In genomic region chr1:51410568-51411460, GRCh38 we compare ENCODE assay signal across 17 cellular contexts.
DNase-seq lines count a peak whose midpoint lies in the region; ATAC-seq and TF ChIP-seq lines count a peak whose summit lies in the region.
"Had no signal": no experiment of that assay in that cellular context is flagged by ENCODE, and none has a peak within 500 bp of the region (broad histone marks: within the 10 kb centered on the region; RNA-seq: fewer than 3 reads in every experiment).

No MANE protein-coding gene starts in this region.

- H3K4me3 Mint-ChIP-seq in Caco-2 (ENCODE audit: unreplicated experiment) (peak overlapping the region; percentile 29), mesothelial cell of epicardium (no peak overlapping the region)
- H3K4me3 Mint-ChIP-seq: activated T-helper 17 cell treated with anti-CD3 and anti-CD28 coated beads, Interleukin-2, amount 50 U/mL, for 72 hours; brain; stimulated activated naive CD8-positive, alpha-beta T cell treated with anti-CD3 and anti-CD28 coated beads, Interleukin-15, amount 100 ng/mL, for 72 hours had no signal

- intact Hi-C loops in Caco-2 (cut with micrococcal nuclease; ENCODE audit: unreplicated experiment): loop anchor here (2.0 kb wide), 1 partner anchor 108 kb away; the partner anchor contains the start of gene EPS15
- intact Hi-C loops in PC-9 (cut with micrococcal nuclease; ENCODE audit: unreplicated experiment): no loop called here

- H3K9me3 ChIP-seq in Caco-2 (no peaks in the 10 kb centered on the region), adipocyte (ENCODE audit: control insufficient read depth, low read length) (no peaks in the 10 kb centered on the region), PC-9 (ENCODE audit: insufficient read depth, low read depth) (no peaks in the 10 kb centered on the region)

- no peaks in the 10 kb centered on the region for H3K27me3 ChIP-seq in Caco-2 (replicated peaks; ENCODE audit: control insufficient read depth, insufficient read depth, low read length)
- no peaks in the 10 kb centered on the region for H3K27me3 ChIP-seq in adipocyte (replicated peaks; ENCODE audit: control insufficient read depth, insufficient read depth, low read length)
- no peaks in the 10 kb centered on the region for H3K27me3 ChIP-seq in PC-9 (ENCODE audit: insufficient read depth, low read depth)
- H3K27me3 ChIP-seq: BLaER1 treated with 17β-estradiol and CSF1 and Interleukin-3, amounts not matched to agents 10 nM and 100 nM had no signal

- no peak overlapping the region for H2AFZ ChIP-seq in PC-9

- H3K27ac Mint-ChIP-seq in Caco-2 (ENCODE audit: unreplicated experiment) (peak overlapping the region; percentile 77), mesothelial cell of epicardium (peak overlapping the region; percentile 78)
- H3K27ac Mint-ChIP-seq: activated T-helper 17 cell treated with anti-CD3 and anti-CD28 coated beads, Interleukin-2, amount 50 U/mL, for 72 hours; stimulated activated naive CD8-positive, alpha-beta T cell treated with anti-CD3 and anti-CD28 coated beads, Interleukin-15, amount 100 ng/mL, for 72 hours had no signal

- 0 out of 2 replicates have a peak, but pooled peaks cover 6% of the 10 kb centered on the region for H4K20me1 ChIP-seq in PC-9 (ENCODE audit: insufficient read depth)

- POLR2A ChIA-PET in Caco-2 (lab: Charles Lee): interaction anchor here (0.5 kb wide), 1 partner anchor 1660 kb away, joined by 3 read pairs; no protein-coding TSS in a partner anchor
- POLR2A ChIA-PET in PC-9 (lab: Charles Lee; ENCODE audit: unreplicated experiment): interaction anchor here (0.7 kb wide), 1 partner anchor 1812 kb away, joined by 4 read pairs; no protein-coding TSS in a partner anchor

- peaks cover 41% of the 10 kb centered on the region for H3K4me1 ChIP-seq in Caco-2
- peaks cover 11% of the 10 kb centered on the region for H3K4me1 ChIP-seq in adipocyte (ENCODE audit: control insufficient read depth, insufficient read depth, low read length)
- no peaks in the 10 kb centered on the region for H3K4me1 ChIP-seq in PC-9 (replicated peaks; ENCODE audit: insufficient read depth)

- H3K4me1 Mint-ChIP-seq in Caco-2 (ENCODE audit: low read depth, unreplicated experiment) (peaks cover 8% of the 10 kb centered on the region), mesothelial cell of epicardium (peaks cover 10% of the 10 kb centered on the region)
- H3K4me1 Mint-ChIP-seq: stimulated activated naive CD8-positive, alpha-beta T cell treated with anti-CD3 and anti-CD28 coated beads, Interleukin-15, amount 100 ng/mL, for 72 hours had no signal

- TF ChIP-seq CTCF in Caco-2 (IDR thresholded peaks at IDR 0.05; ENCODE audit: insufficient read depth in 1 of 2, low read depth in 1 of 2, low read length in 1 of 2, severe bottlenecking in 1 of 2, unreplicated experiment in 1 of 2) (no peak), mesothelial cell of epicardium (IDR thresholded peaks at IDR 0.05; ENCODE audit: unreplicated experiment) (no peak), PC-9 (conservative IDR thresholded peaks at IDR 0.05) (no peak)

- H3K9ac ChIP-seq in adipocyte (ENCODE audit: low read length): no peak overlapping the region
- H3K9ac ChIP-seq: BLaER1 treated with 17β-estradiol and CSF1 and Interleukin-3, amounts not matched to agents 10 nM and 100 nM had no signal

- no peak overlapping the region for H3K4me2 ChIP-seq in PC-9
- H3K4me2 ChIP-seq: BLaER1 treated with 17β-estradiol and CSF1 and Interleukin-3, amounts not matched to agents 10 nM and 100 nM had no signal

- H3K79me2 ChIP-seq in PC-9 (ENCODE audit: low read depth): no peaks in the 10 kb centered on the region

- H3K36me3 ChIP-seq in Caco-2 (ENCODE audit: control insufficient read depth, insufficient read depth, low read length): no peaks in the 10 kb centered on the region
- peaks cover 33% of the 10 kb centered on the region for H3K36me3 ChIP-seq in adipocyte (ENCODE audit: control insufficient read depth, insufficient read depth, low read length, severe bottlenecking)
- peaks cover 12% of the 10 kb centered on the region for H3K36me3 ChIP-seq in PC-9 (ENCODE audit: low read depth)

- H3K9me2 ChIP-seq in PC-9 (ENCODE audit: insufficient read depth): no peaks in the 10 kb centered on the region

- H3K27me3 Mint-ChIP-seq in Caco-2 (ENCODE audit: insufficient read depth, unreplicated experiment) (no peaks in the 10 kb centered on the region), mesothelial cell of epicardium (ENCODE audit: low read depth) (no peaks in the 10 kb centered on the region)
- H3K27me3 Mint-ChIP-seq: activated T-helper 17 cell treated with anti-CD3 and anti-CD28 coated beads, Interleukin-2, amount 50 U/mL, for 72 hours; brain; stimulated activated naive CD8-positive, alpha-beta T cell treated with anti-CD3 and anti-CD28 coated beads, Interleukin-15, amount 100 ng/mL, for 72 hours had no signal

- DNase-seq in Caco-2 (peak in 1 of 2 experiments; percentile 55), adipocyte (ENCODE audit: low read depth) (peak; percentile 39), mesothelial cell of epicardium (ENCODE audit: low spot score in 2 of 2, unreplicated experiment in 2 of 2) (no peak), PC-9 (no peak)
- DNase-seq in NK-92 treated with Interleukin-12 subunit alpha and Interleukin-12 subunit beta, amount 100 ng/mL, for 24 hours (lab: John Stamatoyannopoulos, UW): no peak
- DNase-seq: activated CD4-positive, alpha-beta T cell treated with anti-CD3 and anti-CD28 coated beads, Interleukin-2, amount 50 U/mL, for 48 hours; NCI-H1105 treated with DMSO at 0.1 percent for 48 hours; stimulated activated naive CD8-positive, alpha-beta T cell treated with anti-CD3 and anti-CD28 coated beads, Interleukin-15, amount 100 ng/mL, for 72 hours; T-helper 9 cell had no signal

- CTCF ChIA-PET in Caco-2 (lab: Charles Lee): no interaction called here
- CTCF ChIA-PET in PC-9 (lab: Charles Lee): no interaction called here

- no peak overlapping the region for H3K27ac ChIP-seq in PC-9
- H3K27ac ChIP-seq: BLaER1 treated with 17β-estradiol and CSF1 and Interleukin-3, amounts not matched to agents 10 nM and 100 nM had no signal

- ATAC-seq in GM19351 (IDR thresholded peaks at IDR 0.05; ENCODE audit: unreplicated experiment): peak; percentile 63
- no peak for ATAC-seq in HG03571 (IDR thresholded peaks at IDR 0.05; ENCODE audit: unreplicated experiment)
- no peak for ATAC-seq in GM19023 (IDR thresholded peaks at IDR 0.05; ENCODE audit: unreplicated experiment)
- ATAC-seq: activated T-helper 17 cell treated with anti-CD3 and anti-CD28 coated beads, Interleukin-2, amount 50 U/mL, for 72 hours; K562; Panc1; stimulated activated naive CD8-positive, alpha-beta T cell treated with anti-CD3 and anti-CD28 coated beads, Interleukin-15, amount 100 ng/mL, for 72 hours had no signal

- BruUV-seq in Caco-2 (replicated peaks; lab: Mats Ljungman, UMichigan): no TSS peak
- no TSS peak for BruUV-seq in PC-9 (replicated peaks; lab: Mats Ljungman, UMichigan)

- H3F3A ChIP-seq in PC-9 (ENCODE audit: insufficient read depth, low read depth): peaks cover 10% of the 10 kb centered on the region

- H3K4me3 ChIP-seq in Caco-2 (ENCODE audit: low read depth, low read length) (no peak overlapping the region), adipocyte (ENCODE audit: low read length) (no peak overlapping the region), PC-9 (no peak overlapping the region)
- H3K4me3 ChIP-seq: BLaER1 treated with 17β-estradiol and CSF1 and Interleukin-3, amounts not matched to agents 10 nM and 100 nM; K562 had no signal

- peaks cover 29% of the 10 kb centered on the region for H3K36me3 Mint-ChIP-seq in Caco-2 (ENCODE audit: insufficient read depth, unreplicated experiment)
- H3K36me3 Mint-ChIP-seq in mesothelial cell of epicardium: peaks cover 24% of the 10 kb centered on the region

- H3K9me3 Mint-ChIP-seq in Caco-2 (ENCODE audit: unreplicated experiment): no peaks in the 10 kb centered on the region
- H3K9me3 Mint-ChIP-seq in mesothelial cell of epicardium: no peaks in the 10 kb centered on the region
- H3K9me3 Mint-ChIP-seq: activated T-helper 17 cell treated with anti-CD3 and anti-CD28 coated beads, Interleukin-2, amount 50 U/mL, for 72 hours; stimulated activated naive CD8-positive, alpha-beta T cell treated with anti-CD3 and anti-CD28 coated beads, Interleukin-15, amount 100 ng/mL, for 72 hours had no signal
